ENCODE assay signal across 9 cellular contexts in genomic region chr20:61603715-61604114, GRCh38.
"Had no signal": no experiment of that assay in that cellular context is flagged by ENCODE, and none has a peak within 500 bp of the region (broad histone marks: within the 10 kb centered on the region; RNA-seq: fewer than 3 reads in every experiment).

No MANE protein-coding gene starts in this region.

- H3K4me1 Mint-ChIP-seq: GM23338, H9, IgD-negative memory B cell had no signal

- H3K36me3 Mint-ChIP-seq: IgD-negative memory B cell had no signal

- FAIRE-seq: H1, H54 had no signal

- H3K9ac ChIP-seq: KMS-11 had no signal

- H3K4me3 ChIP-seq: GM23338 had no signal

- H3K4me3 Mint-ChIP-seq: GM23338, H9, HFFc6, IgD-negative memory B cell had no signal

- DNase-seq: H9, HCEC 1CT, HFFc6, KBM-7 had no signal

- ATAC-seq: GM23338 had no signal

- H3K27ac ChIP-seq: KMS-11 had no signal

- H3K27ac Mint-ChIP-seq: GM23338, H9, HFFc6, IgD-negative memory B cell had no signal
